Comparison of ENCODE assay signal across 8 cellular contexts in the genomic region with DNA sequence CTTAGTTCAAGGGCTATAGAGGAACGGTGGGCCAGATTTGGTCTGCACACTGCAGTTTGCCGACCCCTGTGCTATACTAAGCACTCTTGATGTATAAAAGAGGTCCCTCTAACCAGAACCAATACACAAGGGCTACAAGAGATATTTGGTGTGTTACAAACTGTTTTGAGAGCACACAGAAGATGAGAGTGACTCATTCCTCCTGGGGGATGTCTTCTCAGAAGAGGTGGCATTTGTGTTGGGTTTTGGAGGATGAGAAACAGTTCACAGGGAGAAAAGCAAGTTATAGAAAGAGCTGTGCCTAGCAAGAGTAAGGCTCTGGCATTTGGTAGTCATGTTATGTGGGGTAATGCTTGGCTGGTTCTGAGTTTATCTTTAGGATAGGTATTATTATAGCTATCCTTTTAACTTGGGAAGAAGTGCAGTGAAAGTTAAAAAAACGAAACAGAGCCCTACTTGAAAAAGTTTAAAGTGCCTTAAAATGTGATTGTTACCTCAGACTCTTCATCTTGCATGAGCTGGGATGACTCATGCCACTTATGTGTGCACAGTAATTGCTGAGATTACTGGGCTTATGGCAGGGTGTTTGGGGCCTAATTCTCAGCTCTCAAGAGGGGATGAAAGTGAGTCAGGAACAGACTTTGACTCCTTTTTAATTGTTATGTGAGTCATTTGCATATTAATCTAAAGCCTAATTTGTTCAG.
DNase-seq lines count a peak whose midpoint lies in the region; ATAC-seq and TF ChIP-seq lines count a peak whose summit lies in the region.

No MANE protein-coding gene starts in this region.

- DNase-seq in D341Med (ENCODE audit: low spot score): peak; percentile 28
- DNase-seq in activated CD4-positive, alpha-beta memory T cell treated with anti-CD3 and anti-CD28 coated beads for 36 hours: peak; percentile 62
- peak; percentile 18 for DNase-seq in mesendoderm
- DNase-seq in dorsolateral prefrontal cortex: no peak
- no peak for DNase-seq in NCI-H187 treated with DMSO at 0.1 percent for 48 hours (lab: John Stamatoyannopoulos, UW)

- no peak overlapping the region for H3K23ac ChIP-seq in mesendoderm (ENCODE audit: low read length)

- no peaks in the 10 kb centered on the region for H3K4me1 ChIP-seq in mesendoderm (ENCODE audit: control insufficient read depth, low read depth, low read length)

- H3K79me1 ChIP-seq in mesendoderm (ENCODE audit: low read length): no peaks in the 10 kb centered on the region

- TF ChIP-seq CTCF in dorsolateral prefrontal cortex (IDR thresholded peaks at IDR 0.05 in 54 of 56, conservative IDR thresholded peaks at IDR 0.05 in 2 of 56; ENCODE audit: low read depth in 1 of 56, partially characterized antibody in 56 of 56): no peak

- H2BK5ac ChIP-seq in mesendoderm (ENCODE audit: low read length): no peak overlapping the region

- H3K27me3 ChIP-seq in mesendoderm (ENCODE audit: insufficient read depth, low read length, poor library complexity): no peaks in the 10 kb centered on the region
- H3K27me3 ChIP-seq in dorsolateral prefrontal cortex: no peaks in the 10 kb centered on the region

- no peak overlapping the region for H3K4me2 ChIP-seq in mesendoderm (ENCODE audit: low read length)

- peak; percentile 42 for ATAC-seq in HG03060 (IDR thresholded peaks at IDR 0.05; ENCODE audit: low read depth, unreplicated experiment)
- no peak for ATAC-seq in GM21529 (IDR thresholded peaks at IDR 0.05; ENCODE audit: unreplicated experiment)
- ATAC-seq in HG03565 (IDR thresholded peaks at IDR 0.05; ENCODE audit: unreplicated experiment): no peak

- no peak overlapping the region for H2BK120ac ChIP-seq in mesendoderm (ENCODE audit: low read depth, low read length)

- no peak overlapping the region for H2BK15ac ChIP-seq in mesendoderm (replicated peaks; ENCODE audit: low read depth)

- no peaks in the 10 kb centered on the region for H3K27me3 Mint-ChIP-seq in activated CD4-positive, alpha-beta memory T cell treated with anti-CD3 and anti-CD28 coated beads for 36 hours

- H3K9me3 Mint-ChIP-seq in activated CD4-positive, alpha-beta memory T cell treated with anti-CD3 and anti-CD28 coated beads for 36 hours: no peaks in the 10 kb centered on the region

- no peaks in the 10 kb centered on the region for H3K36me3 ChIP-seq in mesendoderm (ENCODE audit: control insufficient read depth, insufficient read depth, low read length)

- no peaks in the 10 kb centered on the region for H3K79me2 ChIP-seq in mesendoderm (ENCODE audit: control insufficient read depth, insufficient read depth, low read length)

- H3K36me3 Mint-ChIP-seq in activated CD4-positive, alpha-beta memory T cell treated with anti-CD3 and anti-CD28 coated beads for 36 hours: no peaks in the 10 kb centered on the region

- POLR2A ChIA-PET in activated CD4-positive, alpha-beta memory T cell treated with anti-CD3 and anti-CD28 coated beads for 36 hours (lab: Charles Lee): interaction anchor here (0.6 to 1.5 kb wide), 3 partner anchors 24 to 366 kb away, joined by 3 to 7 read pairs (median 4); no protein-coding TSS in a partner anchor

- intact Hi-C loops in activated CD4-positive, alpha-beta memory T cell treated with anti-CD3 and anti-CD28 coated beads for 36 hours (cut with micrococcal nuclease): loop anchor here (1.0 to 5.0 kb wide), 5 partner anchors 56 to 1011 kb away; a partner anchor contains a TSS
- intact Hi-C loops in dorsolateral prefrontal cortex (cut with DNase I): no loop called here

- H3K9ac ChIP-seq in mesendoderm (ENCODE audit: low read length): no peak overlapping the region

- peak overlapping the region; percentile 81 for H3K27ac Mint-ChIP-seq in activated CD4-positive, alpha-beta memory T cell treated with anti-CD3 and anti-CD28 coated beads for 36 hours

- H3K4me1 Mint-ChIP-seq in activated CD4-positive, alpha-beta memory T cell treated with anti-CD3 and anti-CD28 coated beads for 36 hours (ENCODE audit: low read depth): peaks cover 27% of the 10 kb centered on the region

- H4K8ac ChIP-seq in mesendoderm (ENCODE audit: low read depth, low read length): no peak overlapping the region

- H4K5ac ChIP-seq in mesendoderm (ENCODE audit: low read length): no peak overlapping the region

- H3K4ac ChIP-seq in mesendoderm (ENCODE audit: low read depth, low read length): no peak overlapping the region

- CTCF ChIA-PET in activated CD4-positive, alpha-beta memory T cell treated with anti-CD3 and anti-CD28 coated beads for 36 hours (lab: Charles Lee): no interaction called here

- H3K27ac ChIP-seq in mesendoderm (ENCODE audit: low read depth, low read length) (no peak overlapping the region), dorsolateral prefrontal cortex (peak overlapping the region in 14 of 59 donors; percentile 1 to 57 (median 20))

- no peak overlapping the region for H3K4me3 ChIP-seq in mesendoderm (ENCODE audit: low read length)
- no peak overlapping the region for H3K4me3 ChIP-seq in dorsolateral prefrontal cortex

- H3K4me3 Mint-ChIP-seq in activated CD4-positive, alpha-beta memory T cell treated with anti-CD3 and anti-CD28 coated beads for 36 hours: no peak overlapping the region

- H2AK5ac ChIP-seq in mesendoderm (ENCODE audit: low read length): no peak overlapping the region

- no CpG with 5 or more reads among the region's 3 CpGs for WGBS in mesendoderm (ENCODE audit: extremely low coverage, insufficient coverage, low lambda C conversion rate)

- no peak overlapping the region for H3K56ac ChIP-seq in mesendoderm (ENCODE audit: low read length)

- no peak overlapping the region for H3K18ac ChIP-seq in mesendoderm (ENCODE audit: low read length)

Comparison
In these comparisons a context has a peak if more than half of its experiments do, and no peak if none do; other contexts are left out.
1. DNase-seq: peak in D341Med (single experiment), activated CD4-positive, alpha-beta memory T cell treated with anti-CD3 and anti-CD28 coated beads for 36 hours (single experiment) and mesendoderm (single experiment); none in dorsolateral prefrontal cortex (0 of 10) and NCI-H187 treated with DMSO at 0.1 percent for 48 hours (single experiment).